ENCODE assay signal across 8 cellular contexts in genomic region chr1:109985251-109986053, GRCh38. TPM values are rescaled to one million over a fixed set of nuclear protein-coding genes. Genes with fewer than 3 reads are reported as not detected.
DNase-seq lines count a peak whose midpoint lies in the region; ATAC-seq and FAIRE-seq lines count a peak whose summit lies in the region.

No MANE protein-coding gene starts in this region.

- peak overlapping the region; percentile 66 for H3K4me3 ChIP-seq in right cardiac atrium (ENCODE audit: low read length)
- H3K4me3 ChIP-seq in small intestine (ENCODE audit: low read depth in 1 of 2, low read length in 2 of 2), result peak overlapping the region; percentile 88 to 100

- no peaks in the 10 kb centered on the region for H3K27me3 Mint-ChIP-seq in activated CD4-positive, alpha-beta memory T cell treated with anti-CD3 and anti-CD28 coated beads for 36 hours

- 10% methylated on average over 22 of the region's 22 CpGs for WGBS in right cardiac atrium
- WGBS in small intestine, 3 donors, result 3 to 9% (median 5%) methylated on average over 17 to 22 of the region's 22 CpGs

- ATAC-seq in right cardiac atrium, result no peak
- ATAC-seq in HG03045 (IDR thresholded peaks at IDR 0.05; ENCODE audit: unreplicated experiment), result no peak

- POLR2A ChIA-PET in activated CD4-positive, alpha-beta memory T cell treated with anti-CD3 and anti-CD28 coated beads for 36 hours (lab: Charles Lee), result interaction anchor here (0.6 to 2.9 kb wide), 18 partner anchors 9 to 437 kb away, joined by 3 to 17 read pairs (median 4); partner anchors contain the start of genes GNAI3, GNAT2, RBM15 and STRIP1

- peaks cover 0 to 4% of the 10 kb centered on the region in 2 donors for H3K36me3 ChIP-seq in small intestine (ENCODE audit: control insufficient read depth in 2 of 2, insufficient read depth in 2 of 2, low read length in 2 of 2)

- no peaks in the 10 kb centered on the region for H3K9me3 Mint-ChIP-seq in activated CD4-positive, alpha-beta memory T cell treated with anti-CD3 and anti-CD28 coated beads for 36 hours

- intact Hi-C loops in activated CD4-positive, alpha-beta memory T cell treated with anti-CD3 and anti-CD28 coated beads for 36 hours (cut with micrococcal nuclease), result loop anchor here (1.0 to 2.0 kb wide), 6 partner anchors 8 to 503 kb away; partner anchors contain the start of genes ATXN7L2 and CSF1
- intact Hi-C loops in right cardiac atrium (cut with DNase I), result loop anchor here (2.0 to 10.0 kb wide), 4 partner anchors 209 to 441 kb away; partner anchors contain the start of gene GNAI3 (in 1 of the 4)

- H3K27ac ChIP-seq in right cardiac atrium (ENCODE audit: low read length) (peak overlapping the region; percentile 91), small intestine (ENCODE audit: low read depth in 1 of 2, low read length in 1 of 2) (peak overlapping the region; percentile 95 to 99)

- H3K27me3 ChIP-seq in right cardiac atrium (ENCODE audit: control insufficient read depth, insufficient read depth) (no peaks in the 10 kb centered on the region), small intestine (ENCODE audit: control insufficient read depth in 2 of 2, insufficient read depth in 2 of 2, low read length in 2 of 2) (no peaks in the 10 kb centered on the region)

- peak overlapping the region; percentile 99 for H3K4me3 Mint-ChIP-seq in activated CD4-positive, alpha-beta memory T cell treated with anti-CD3 and anti-CD28 coated beads for 36 hours

- H3K4me1 ChIP-seq in right cardiac atrium (ENCODE audit: control insufficient read depth, insufficient read depth, low read length) (peaks cover 9% of the 10 kb centered on the region), small intestine (ENCODE audit: control insufficient read depth in 2 of 2, insufficient read depth in 1 of 2, low read depth in 1 of 2, low read length in 1 of 2) (peaks cover 5 to 23% of the 10 kb centered on the region in 2 donors)

- H3K36me3 Mint-ChIP-seq in activated CD4-positive, alpha-beta memory T cell treated with anti-CD3 and anti-CD28 coated beads for 36 hours, result peaks cover 10% of the 10 kb centered on the region

- FAIRE-seq in small intestine (lab: Jason Lieb, UNC), result no peak

- H3K27ac Mint-ChIP-seq in activated CD4-positive, alpha-beta memory T cell treated with anti-CD3 and anti-CD28 coated beads for 36 hours, result peak overlapping the region; percentile 92

- CTCF ChIA-PET in activated CD4-positive, alpha-beta memory T cell treated with anti-CD3 and anti-CD28 coated beads for 36 hours (lab: Charles Lee), result interaction anchor here (0.6 to 14.1 kb wide), 46 partner anchors 10 to 663 kb away, joined by 3 to 723 read pairs (median 7); partner anchors contain the start of genes EPS8L3, GNAI3 and GSTM4

- H3K4me1 Mint-ChIP-seq in activated CD4-positive, alpha-beta memory T cell treated with anti-CD3 and anti-CD28 coated beads for 36 hours (ENCODE audit: low read depth), result peaks cover 42% of the 10 kb centered on the region

- H3K9me3 ChIP-seq in right cardiac atrium (ENCODE audit: control insufficient read depth, low read length) (no peaks in the 10 kb centered on the region), small intestine (ENCODE audit: control insufficient read depth, low read depth) (no peaks in the 10 kb centered on the region)

- DNase-seq in NCI-H2196 (lab: John Stamatoyannopoulos, UW; ENCODE audit: unreplicated experiment) (peak; percentile 14), NCI-H2196 treated with DMSO at 0.1 percent for 48 hours (lab: John Stamatoyannopoulos, UW; ENCODE audit: unreplicated experiment) (no peak), right cardiac atrium (no peak), small intestine (peak; percentile 51), COLO829 (ENCODE audit: low spot score) (no peak), OCI-M2 (lab: John Stamatoyannopoulos, UW; ENCODE audit: unreplicated experiment) (no peak)
- DNase-seq in activated CD4-positive, alpha-beta memory T cell treated with anti-CD3 and anti-CD28 coated beads for 36 hours, result peak; percentile 31

RNA-seq across cellular contexts. Expression of gene AHCYL1, which starts 0.9 kb away (rescaled TPM):
- 10 to 100 TPM; 89.6 to 92.3 TPM for total RNA-seq in activated CD4-positive, alpha-beta memory T cell treated with anti-CD3 and anti-CD28 coated beads for 36 hours
- 10 to 100 TPM; 37.4 to 49.6 (median 43.8) TPM for total RNA-seq in right cardiac atrium
- polyA plus RNA-seq in right cardiac atrium (27.7 TPM), small intestine (100 to 1,000 TPM in 2 of 3 donors, 10 to 100 TPM in 1; 67.6 to 159 (median 111) TPM)

RNA-seq across cellular contexts. Expression of gene STRIP1, which starts 49.0 kb away (rescaled TPM):
- 10 to 100 TPM; 22.7 to 25.7 TPM for total RNA-seq in activated CD4-positive, alpha-beta memory T cell treated with anti-CD3 and anti-CD28 coated beads for 36 hours
- 10 to 100 TPM; 17.9 to 20.5 (median 18.8) TPM for total RNA-seq in right cardiac atrium
- 10.8 TPM for polyA plus RNA-seq in right cardiac atrium
- 10 to 100 TPM; 15.1 to 18.3 (median 18.3) TPM for polyA plus RNA-seq in small intestine

Comparison
In these comparisons a context has a peak if more than half of its experiments do, and no peak if none do; other contexts are left out.
1. DNase-seq: peak in NCI-H2196 (single experiment), activated CD4-positive, alpha-beta memory T cell treated with anti-CD3 and anti-CD28 coated beads for 36 hours (single experiment) and small intestine (single experiment); none in NCI-H2196 treated with DMSO at 0.1 percent for 48 hours (single experiment), right cardiac atrium (0 of 3), COLO829 (single experiment) and OCI-M2 (single experiment).